Comparison of ENCODE assay signal across 8 cellular contexts in the genomic region with DNA sequence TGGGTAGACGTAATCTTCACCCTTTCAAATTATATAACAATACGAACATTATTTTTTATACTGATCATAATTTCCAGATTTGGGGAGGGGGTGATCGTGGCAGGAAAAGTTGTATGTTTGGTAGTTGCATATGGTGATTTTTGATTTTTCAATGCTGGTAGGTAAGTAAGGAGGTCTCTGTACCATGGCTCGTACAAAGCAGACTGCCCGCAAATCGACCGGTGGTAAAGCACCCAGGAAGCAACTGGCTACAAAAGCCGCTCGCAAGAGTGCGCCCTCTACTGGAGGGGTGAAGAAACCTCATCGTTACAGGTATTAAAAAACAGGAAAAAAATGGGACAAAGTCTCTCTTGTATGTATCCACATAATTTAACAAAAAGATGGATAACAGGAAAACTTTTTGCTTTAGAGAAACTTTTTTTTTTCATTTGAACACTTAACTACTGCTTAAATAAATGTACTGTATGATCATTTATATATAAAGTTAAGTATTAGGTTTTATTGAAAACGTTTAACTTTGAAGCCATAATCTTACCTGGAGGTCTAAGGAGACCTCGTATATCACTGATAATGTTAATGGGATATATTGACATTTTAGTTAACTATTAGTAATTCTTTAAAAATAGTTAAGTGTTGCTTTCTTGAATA. TPM values are rescaled to one million over a fixed set of nuclear protein-coding genes. Genes with fewer than 3 reads are reported as not detected.
DNase-seq lines count a peak whose midpoint lies in the region; ATAC-seq and TF ChIP-seq lines count a peak whose summit lies in the region.

No MANE protein-coding gene starts in this region.

- intact Hi-C loops in esophagus muscularis mucosa (cut with DNase I) = loop anchor here (5.0 kb wide), 1 partner anchor 67 kb away; the partner anchor contains the start of gene SDE2
- intact Hi-C loops in ovary (cut with DNase I) = loop anchor here in 1 of 4 donors (5.0 to 10.0 kb wide), 4 partner anchors 58 to 412 kb away; partner anchors contain the start of genes ENAH and SDE2

- DNase-seq in DND-41 = peak; percentile 50
- no peak for DNase-seq in Jurkat, Clone E6-1 (ENCODE audit: low read depth, low spot score)
- no peak for DNase-seq in esophagus muscularis mucosa (ENCODE audit: extremely low spot score)
- no peak for DNase-seq in ovary
- no peak for DNase-seq in ecto neural progenitor cell (ENCODE audit: low spot score)

- peaks cover 51% of the 10 kb centered on the region for H3K36me3 ChIP-seq in DND-41 (ENCODE audit: insufficient read depth, low read length)
- peaks cover 0 to 45% (median 23%) of the 10 kb centered on the region in 4 donors for H3K36me3 ChIP-seq in esophagus muscularis mucosa
- no peaks in the 10 kb centered on the region for H3K36me3 ChIP-seq in ovary

- no peaks in the 10 kb centered on the region for H3K9me3 ChIP-seq in DND-41 (ENCODE audit: insufficient read depth, low read length, severe bottlenecking)
- H3K9me3 ChIP-seq in esophagus muscularis mucosa = peaks cover 0 to 2% (median 0%) of the 10 kb centered on the region in 4 donors
- no peaks in the 10 kb centered on the region for H3K9me3 ChIP-seq in ovary

- H3K79me2 ChIP-seq in DND-41 (ENCODE audit: insufficient read depth, low read length) = peaks cover 86% of the 10 kb centered on the region

- peaks cover 58% of the 10 kb centered on the region for H4K20me1 ChIP-seq in DND-41 (ENCODE audit: insufficient read depth, low read length)

- ATAC-seq in DND-41 (ENCODE audit: insufficient read depth, low read depth) (no peak), HG02840 (IDR thresholded peaks at IDR 0.05; ENCODE audit: low FRiP score, unreplicated experiment) (no peak)
- no peak for ATAC-seq in activated CD4-positive, CD25-positive, alpha-beta regulatory T cell treated with anti-CD3 and anti-CD28 coated beads, Interleukin-2, amount 50 U/mL, for 24 hours

- peak overlapping the region; percentile 91 for H3K9ac ChIP-seq in DND-41 (ENCODE audit: low read depth, low read length)

- no peak for TF ChIP-seq POLR2A in esophagus muscularis mucosa (IDR thresholded peaks at IDR 0.05; ENCODE audit: low read depth)
- TF ChIP-seq POLR2A in ovary (IDR thresholded peaks at IDR 0.05) = no peak

- peaks cover 50% of the 10 kb centered on the region for H3K4me1 ChIP-seq in DND-41 (ENCODE audit: insufficient read depth, low read length)
- peaks cover 41 to 70% (median 65%) of the 10 kb centered on the region in 4 donors for H3K4me1 ChIP-seq in esophagus muscularis mucosa
- peaks cover 3% of the 10 kb centered on the region for H3K4me1 ChIP-seq in ovary (ENCODE audit: insufficient read depth)

- H3K27ac ChIP-seq in DND-41 (ENCODE audit: low read length) = peak overlapping the region; percentile 97
- H3K27ac ChIP-seq in VCaP = peak overlapping the region; percentile 98
- peak overlapping the region; percentile 98 to 100 (median 99) for H3K27ac ChIP-seq in esophagus muscularis mucosa (replicated peaks in 1 of 4)
- H3K27ac ChIP-seq in ovary = peak overlapping the region in 1 of 2 donors; percentile 99

- peak overlapping the region; percentile 78 to 91 for H3K4me3 ChIP-seq in DND-41 (ENCODE audit: low read depth in 1 of 2, low read length in 2 of 2)
- peak overlapping the region; percentile 88 for H3K4me3 ChIP-seq in Jurkat, Clone E6-1 (ENCODE audit: low read length)
- peak overlapping the region; percentile 84 to 91 (median 88) for H3K4me3 ChIP-seq in esophagus muscularis mucosa
- H3K4me3 ChIP-seq in ovary = peak overlapping the region; percentile 84

- H2AFZ ChIP-seq in DND-41 (ENCODE audit: low read depth, low read length) = no peak overlapping the region

- H3K27me3 ChIP-seq in DND-41 (ENCODE audit: insufficient read depth, low read length, poor library complexity) = no peaks in the 10 kb centered on the region
- H3K27me3 ChIP-seq in esophagus muscularis mucosa = no peaks in the 10 kb centered on the region
- no peaks in the 10 kb centered on the region for H3K27me3 ChIP-seq in ovary

- TF ChIP-seq CTCF in DND-41 (IDR thresholded peaks at IDR 0.05; ENCODE audit: borderline replicate concordance, extremely low read depth, low read length, poor library complexity, severe bottlenecking) (peak; percentile 68), VCaP (conservative IDR thresholded peaks at IDR 0.05) (peak; percentile 89), esophagus muscularis mucosa (IDR thresholded peaks at IDR 0.05) (peak; percentile 53 to 90 (median 59)), ovary (IDR thresholded peaks at IDR 0.05) (peak; percentile 44 to 76 (median 70))

- H3K4me2 ChIP-seq in DND-41 (ENCODE audit: insufficient read depth, low read length) = peak overlapping the region; percentile 72

- under 1% methylated on average over 13 of the region's 13 CpGs for WGBS in esophagus muscularis mucosa
- WGBS in ovary, 3 donors = 1 to 2% (median 1%) methylated on average over 13 of the region's 13 CpGs

- no peak for TF ChIP-seq EP300 in esophagus muscularis mucosa (IDR thresholded peaks at IDR 0.05)
- no peak for TF ChIP-seq EP300 in ovary (IDR thresholded peaks at IDR 0.05)

RNA-seq across cellular contexts. Expression of gene H3-3A, which starts 1.8 kb away (rescaled TPM):
- polyA plus RNA-seq in Jurkat, Clone E6-1 (2012; ENCODE audit: insufficient read depth, insufficient read length) = 949 TPM
- total RNA-seq in esophagus muscularis mucosa (100 to 1,000 TPM; 319 to 384 (median 350) TPM), ovary (100 to 1,000 TPM; 266 to 526 (median 420) TPM)
- 100 to 1,000 TPM; 500 to 590 TPM for polyA plus RNA-seq in ovary
